21 cellular contexts compared by ENCODE assay signal in genomic region chr1:21123287-21123961, GRCh38. TPM values are rescaled to one million over a fixed set of nuclear protein-coding genes. Genes with fewer than 3 reads are reported as not detected.
DNase-seq lines count a peak whose midpoint lies in the region; ATAC-seq, FAIRE-seq and TF ChIP-seq lines count a peak whose summit lies in the region.
"Had no signal": no experiment of that assay in that cellular context is flagged by ENCODE, and none has a peak within 500 bp of the region (broad histone marks: within the 10 kb centered on the region; RNA-seq: fewer than 3 reads in every experiment).

No MANE protein-coding gene starts in this region.

- no peak overlapping the region for H3K4me3 ChIP-seq in NB4 (ENCODE audit: low read depth, low read length)
- no peak overlapping the region for H3K4me3 ChIP-seq in mucosa of rectum (ENCODE audit: low read length in 2 of 2)
- H3K4me3 ChIP-seq: lower lobe of right lung, upper lobe of left lung had no signal

- H3K27me3 ChIP-seq in mucosa of rectum (ENCODE audit: control insufficient read depth in 2 of 2, insufficient read depth in 2 of 2, low read length in 2 of 2), result no peaks in the 10 kb centered on the region
- H3K27me3 ChIP-seq: brain microvascular endothelial cell, upper lobe of left lung had no signal

- no peak for ATAC-seq in effector memory CD8-positive, alpha-beta T cell (replicated peaks)
- ATAC-seq in activated naive CD4-positive, alpha-beta T cell treated with anti-CD3 and anti-CD28 coated beads, Interleukin-2, amount 50 U/mL, for 72 hours, result no peak
- ATAC-seq: activated CD8-positive, alpha-beta memory T cell treated with anti-CD3 and anti-CD28 coated beads, Interleukin-2, amount 10 ng/mL, durations not matched to agents 7 days and 5 days; lower lobe of right lung had no signal

- no peak for TF ChIP-seq POLR2A in NB4 (IDR thresholded peaks at IDR 0.05; ENCODE audit: extremely low read depth, insufficient read length)

- TF ChIP-seq CTCF in CD14-positive monocyte (IDR thresholded peaks at IDR 0.05) (no peak), NB4 (IDR thresholded peaks at IDR 0.05; ENCODE audit: low read depth, low read length) (no peak)

- no peak for FAIRE-seq in urothelium cell line (lab: Jason Lieb, UNC)
- FAIRE-seq: G401.6 had no signal

- peaks cover 11 to 17% of the 10 kb centered on the region in 2 donors for H3K4me1 ChIP-seq in mucosa of rectum (ENCODE audit: control insufficient read depth in 2 of 2, insufficient read depth in 2 of 2, low read length in 2 of 2)
- H3K4me1 ChIP-seq: lower lobe of right lung had no signal

- peak overlapping the region in 5 of 7 donors; percentile 10 to 82 (median 71) for H3K27ac Mint-ChIP-seq in CD14-positive monocyte
- peak overlapping the region; percentile 30 to 47 for H3K27ac Mint-ChIP-seq in effector memory CD8-positive, alpha-beta T cell
- no peak overlapping the region for H3K27ac Mint-ChIP-seq in activated naive CD4-positive, alpha-beta T cell treated with anti-CD3 and anti-CD28 coated beads, Interleukin-2, amount 50 U/mL, for 72 hours
- H3K27ac Mint-ChIP-seq: activated CD8-positive, alpha-beta memory T cell treated with anti-CD3 and anti-CD28 coated beads, Interleukin-2, amount 10 ng/mL, durations not matched to agents 7 days and 5 days had no signal

- H3K9ac ChIP-seq in mucosa of rectum (ENCODE audit: low read depth in 1 of 2, low read length in 2 of 2), result peak overlapping the region in 1 of 2 donors; percentile 24

- DNase-seq in CD14-positive monocyte (ENCODE audit: low spot score) (no peak), NB4 (ENCODE audit: low read depth) (peak; percentile 22), cardiac septum (ENCODE audit: low spot score) (no peak), urothelium cell line (ENCODE audit: low spot score) (no peak)
- DNase-seq in effector memory CD8-positive, alpha-beta T cell, result no peak
- DNase-seq in activated naive CD4-positive, alpha-beta T cell treated with anti-CD3 and anti-CD28 coated beads, Interleukin-2, amount 50 U/mL, for 16 hours, result no peak
- DNase-seq in activated naive CD4-positive, alpha-beta T cell treated with anti-CD3 and anti-CD28 coated beads, Interleukin-2, amount 50 U/mL, for 72 hours (ENCODE audit: low spot score in 2 of 2), result no peak
- DNase-seq: activated CD8-positive, alpha-beta memory T cell treated with anti-CD3 and anti-CD28 coated beads, Interleukin-2, amount 10 ng/mL, durations not matched to agents 7 days and 5 days; activated naive CD4-positive, alpha-beta T cell; brain microvascular endothelial cell; HCEC 1CT; lower lobe of right lung; NCI-H1048; NCI-H2107; NCI-H774; nucleus accumbens; stimulated activated naive CD4-positive, alpha-beta T cell treated with Interleukin-2 at 50 U/mL for 16 hours; SW 1271; upper lobe of left lung had no signal

- peaks cover 0 to 3% (median 0%) of the 10 kb centered on the region in 3 donors for H3K27me3 Mint-ChIP-seq in CD14-positive monocyte (ENCODE audit: low read depth in 3 of 3)
- no peaks in the 10 kb centered on the region for H3K27me3 Mint-ChIP-seq in effector memory CD8-positive, alpha-beta T cell
- H3K27me3 Mint-ChIP-seq: activated CD8-positive, alpha-beta memory T cell treated with anti-CD3 and anti-CD28 coated beads, Interleukin-2, amount 10 ng/mL, durations not matched to agents 7 days and 5 days had no signal

- no peaks in the 10 kb centered on the region for H3K9me3 ChIP-seq in mucosa of rectum (ENCODE audit: control insufficient read depth in 2 of 2, low read length in 2 of 2)
- H3K9me3 ChIP-seq: lower lobe of right lung, upper lobe of left lung had no signal

- intact Hi-C loops in CD14-positive monocyte (cut with micrococcal nuclease) (loop anchor here in 1 of 2 donors (5.0 to 10.0 kb wide), 2 partner anchors 44 to 49 kb away; no protein-coding TSS in a partner anchor), cardiac septum (cut with DNase I) (no loop called here)

- peaks cover 23% of the 10 kb centered on the region for H3K4me1 Mint-ChIP-seq in CD14-positive monocyte
- no peaks in the 10 kb centered on the region for H3K4me1 Mint-ChIP-seq in effector memory CD8-positive, alpha-beta T cell (ENCODE audit: low read depth in 2 of 2)

- H3K9me3 Mint-ChIP-seq in CD14-positive monocyte, result no peaks in the 10 kb centered on the region
- H3K9me3 Mint-ChIP-seq in effector memory CD8-positive, alpha-beta T cell, result no peaks in the 10 kb centered on the region
- no peaks in the 10 kb centered on the region for H3K9me3 Mint-ChIP-seq in activated naive CD4-positive, alpha-beta T cell treated with anti-CD3 and anti-CD28 coated beads, Interleukin-2, amount 50 U/mL, for 72 hours

- peak overlapping the region; percentile 39 to 43 for H3K27ac ChIP-seq in mucosa of rectum (ENCODE audit: low read depth in 2 of 2, low read length in 2 of 2)
- H3K27ac ChIP-seq: brain microvascular endothelial cell, lower lobe of right lung, upper lobe of left lung had no signal

- peak overlapping the region in 1 of 2 donors; percentile 27 for H3K4me3 Mint-ChIP-seq in CD14-positive monocyte
- H3K4me3 Mint-ChIP-seq in effector memory CD8-positive, alpha-beta T cell, result no peak overlapping the region
- H3K4me3 Mint-ChIP-seq: activated CD8-positive, alpha-beta memory T cell treated with anti-CD3 and anti-CD28 coated beads, Interleukin-2, amount 10 ng/mL, durations not matched to agents 7 days and 5 days had no signal

- H3K36me3 ChIP-seq in mucosa of rectum (ENCODE audit: control insufficient read depth in 2 of 2, insufficient read depth in 2 of 2, low read length in 2 of 2), result peaks cover 5 to 9% of the 10 kb centered on the region in 2 donors
- H3K36me3 ChIP-seq: brain microvascular endothelial cell had no signal

- peaks cover 28 to 29% of the 10 kb centered on the region in 2 donors for H3K36me3 Mint-ChIP-seq in CD14-positive monocyte
- H3K36me3 Mint-ChIP-seq in effector memory CD8-positive, alpha-beta T cell (ENCODE audit: insufficient read depth), result peaks cover 15% of the 10 kb centered on the region
- peaks cover 0 to 7% of the 10 kb centered on the region in 2 donors for H3K36me3 Mint-ChIP-seq in activated naive CD4-positive, alpha-beta T cell treated with anti-CD3 and anti-CD28 coated beads, Interleukin-2, amount 50 U/mL, for 72 hours

RNA-seq across cellular contexts. Expression of gene EIF4G3, which starts 53.3 kb away (rescaled TPM):
- 1 to 10 TPM; 5.1 to 5.8 TPM for polyA plus RNA-seq in CD14-positive monocyte
- 10 to 100 TPM; 38.4 to 45.1 TPM for total RNA-seq in activated naive CD4-positive, alpha-beta T cell treated with anti-CD3 and anti-CD28 coated beads, Interleukin-2, amount 50 U/mL, for 72 hours
- total RNA-seq in cardiac septum, result 45.6 TPM

Comparison
In these comparisons a context has a peak if more than half of its experiments do, and no peak if none do; other contexts are left out.
1. H3K27ac Mint-ChIP-seq: peak in CD14-positive monocyte (5 of 7) and effector memory CD8-positive, alpha-beta T cell (2 of 2); none in activated naive CD4-positive, alpha-beta T cell treated with anti-CD3 and anti-CD28 coated beads, Interleukin-2, amount 50 U/mL, for 72 hours (0 of 2).